8 cellular contexts compared by ENCODE assay signal in the genomic region with DNA sequence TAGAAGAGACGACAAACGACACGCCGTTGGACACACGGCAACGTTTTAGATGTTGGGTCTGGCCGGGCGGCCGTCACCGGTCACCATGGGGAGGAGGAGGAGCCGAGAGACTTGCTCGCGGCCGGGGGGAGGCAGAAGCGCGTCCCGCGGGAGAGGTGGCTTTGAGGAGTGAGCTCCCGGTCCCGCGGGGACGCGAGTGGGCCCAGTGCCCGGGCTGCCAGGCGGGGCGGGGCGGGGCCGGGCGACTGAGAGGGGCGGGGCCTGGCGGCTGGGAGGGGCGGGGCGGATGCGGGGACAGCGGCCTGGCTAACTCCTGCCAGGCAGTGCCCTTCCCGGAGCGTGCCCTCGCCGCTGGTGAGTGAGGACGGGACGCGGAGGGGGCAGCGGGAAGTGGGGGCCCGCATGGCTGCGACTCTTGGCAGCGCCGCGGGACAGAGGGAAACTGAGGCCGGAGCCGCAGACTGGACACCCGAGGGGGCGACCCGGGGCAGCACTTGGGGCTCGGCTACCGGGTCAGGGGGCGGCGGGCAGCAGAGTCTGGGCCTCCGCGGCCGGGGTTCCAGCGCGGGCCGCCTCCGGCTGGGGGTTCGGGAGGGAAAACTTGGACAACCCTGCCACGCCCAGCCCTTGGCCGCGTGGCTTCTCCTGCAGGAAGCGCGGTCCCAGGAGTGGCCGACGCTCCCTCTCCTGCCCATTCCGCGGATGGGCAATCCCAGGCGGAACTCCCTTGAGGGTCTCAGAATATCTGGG. TPM values are rescaled to one million over a fixed set of nuclear protein-coding genes. Genes with fewer than 3 reads are reported as not detected.
DNase-seq lines count a peak whose midpoint lies in the region; TF ChIP-seq lines count a peak whose summit lies in the region.

A gene (plus strand): TSS at position 309 of the 750 bp plus-strand sequence. CDS start 7,680 bp downstream, outside the sequence.

- H3K9ac ChIP-seq in MM.1S (ENCODE audit: low read length) (peak within 1 kb of the TSS; percentile 43), duodenal mucosa (ENCODE audit: low read depth in 1 of 2, low read length in 2 of 2) (peak within 1 kb of the TSS; percentile 73 to 74), liver (ENCODE audit: low read depth in 1 of 2, low read length in 2 of 2) (peak within 1 kb of the TSS; percentile 27 to 30)

- peak within 1 kb of the TSS; percentile 95 for H3K4me2 ChIP-seq in MM.1S (ENCODE audit: low read depth, low read length)

- H3K27me3 ChIP-seq in MM.1S (replicated peaks; ENCODE audit: insufficient read depth, low read length) (no peaks in the 10 kb centered on the region), duodenal mucosa (ENCODE audit: control insufficient read depth in 1 of 2, insufficient read depth in 2 of 2, low read length in 2 of 2) (no peaks in the 10 kb centered on the region), liver (ENCODE audit: control insufficient read depth in 4 of 4, insufficient read depth in 4 of 4, low read length in 3 of 4) (no peaks in the 10 kb centered on the region)

- in situ Hi-C loops in G401 (cut with HindIII; ENCODE audit: low sequenced_read_pairs): no loop called here

- peaks cover 4% of the 10 kb centered on the region for H3K79me2 ChIP-seq in MM.1S (ENCODE audit: low read length)

- TF ChIP-seq RAD21 in liver (IDR thresholded peaks at IDR 0.05): no peak

- H3K4me1 ChIP-seq in MM.1S (ENCODE audit: low read length): peaks cover 12% of the 10 kb centered on the region
- peaks cover 16 to 27% of the 10 kb centered on the region in 2 donors for H3K4me1 ChIP-seq in duodenal mucosa (ENCODE audit: control insufficient read depth in 1 of 2, insufficient read depth in 2 of 2, low read length in 2 of 2)
- peaks cover 6 to 19% (median 13%) of the 10 kb centered on the region in 4 donors for H3K4me1 ChIP-seq in liver (ENCODE audit: control insufficient read depth in 4 of 4, insufficient read depth in 4 of 4, low read length in 3 of 4)

- no peaks in the 10 kb centered on the region for H3K9me2 ChIP-seq in MM.1S (replicated peaks; ENCODE audit: insufficient read depth, low read length)

- no peaks in the 10 kb centered on the region for H4K20me1 ChIP-seq in MM.1S (ENCODE audit: insufficient read depth, low read length)

- DNase-seq in G401 (ENCODE audit: low spot score) (no peak), MM.1S (peak; percentile 21), NCI-H1105 treated with DMSO at 0.1 percent for 48 hours (lab: John Stamatoyannopoulos, UW) (no peak), cortex of kidney (lab: John Stamatoyannopoulos, UW) (no peak)
- DNase-seq in activated CD4-positive, alpha-beta T cell treated with anti-CD3 and anti-CD28 coated beads, Interleukin-2, amount 50 U/mL, for 48 hours: peak; percentile 66 to 69
- DNase-seq in stimulated activated CD4-positive, alpha-beta T cell treated with anti-CD3 and anti-CD28 coated beads, Interleukin-2, amount 100 ng/mL, for 4 hours (ENCODE audit: low read depth): peak; percentile 37

- no peaks in the 10 kb centered on the region for H3K9me3 ChIP-seq in MM.1S (replicated peaks; ENCODE audit: insufficient read depth, low read length)
- no peaks in the 10 kb centered on the region for H3K9me3 ChIP-seq in duodenal mucosa (ENCODE audit: control insufficient read depth in 1 of 2, low read length in 2 of 2)
- H3K9me3 ChIP-seq in liver (ENCODE audit: control insufficient read depth in 4 of 4, low read length in 3 of 4): no peaks in the 10 kb centered on the region

- H3K27ac ChIP-seq in MM.1S (ENCODE audit: low read length): no peak within 1 kb of the TSS
- H3K27ac ChIP-seq in duodenal mucosa (ENCODE audit: low read depth, low read length): peak within 1 kb of the TSS; percentile 87
- peak within 1 kb of the TSS; percentile 69 to 79 for H3K27ac ChIP-seq in liver (ENCODE audit: low read depth in 1 of 2, low read length in 2 of 2)

- no peaks in the 10 kb centered on the region for H3K36me3 ChIP-seq in MM.1S (replicated peaks; ENCODE audit: insufficient read depth, low read length)
- H3K36me3 ChIP-seq in duodenal mucosa (ENCODE audit: control insufficient read depth in 1 of 2, insufficient read depth in 2 of 2, low read length in 2 of 2): peaks cover 0 to 4% of the 10 kb centered on the region in 2 donors
- H3K36me3 ChIP-seq in liver (ENCODE audit: control insufficient read depth in 4 of 4, insufficient read depth in 3 of 4, low read depth in 1 of 4, low read length in 3 of 4): no peaks in the 10 kb centered on the region

- peaks cover 8% of the 10 kb centered on the region for H3F3A ChIP-seq in MM.1S (ENCODE audit: insufficient read depth, low read length)

- H3K4me3 ChIP-seq in MM.1S (ENCODE audit: low read length) (peak within 1 kb of the TSS; percentile 76), duodenal mucosa (ENCODE audit: low read depth in 1 of 2, low read length in 2 of 2) (peak within 1 kb of the TSS; percentile 79 to 80), liver (ENCODE audit: low read depth in 1 of 3, low read length in 3 of 3) (peak within 1 kb of the TSS; percentile 66 to 71 (median 70))

- WGBS in liver: 5% methylated on average over 75 of the region's 75 CpGs

- H2AFZ ChIP-seq in MM.1S (ENCODE audit: low read length): peak within 1 kb of the TSS; percentile 71

- TF ChIP-seq CTCF in MM.1S (IDR thresholded peaks at IDR 0.05; ENCODE audit: low read length) (no peak), liver (IDR thresholded peaks at IDR 0.05; ENCODE audit: low read depth, low read length, missing input control) (no peak)

TF ChIP-seq in liver, 16 proteins besides CTCF, POLR2A, EP300 and RAD21:
- no peak for TF ChIP-seq YY1 (IDR thresholded peaks at IDR 0.05)
- no peak for TF ChIP-seq TAF1 (conservative IDR thresholded peaks at IDR 0.05)
- TF ChIP-seq HNF4G (IDR thresholded peaks at IDR 0.05): no peak
- no peak for TF ChIP-seq GABPA (IDR thresholded peaks at IDR 0.05 in 1 of 2, conservative IDR thresholded peaks at IDR 0.05 in 1 of 2)
- TF ChIP-seq, protein P1, sequence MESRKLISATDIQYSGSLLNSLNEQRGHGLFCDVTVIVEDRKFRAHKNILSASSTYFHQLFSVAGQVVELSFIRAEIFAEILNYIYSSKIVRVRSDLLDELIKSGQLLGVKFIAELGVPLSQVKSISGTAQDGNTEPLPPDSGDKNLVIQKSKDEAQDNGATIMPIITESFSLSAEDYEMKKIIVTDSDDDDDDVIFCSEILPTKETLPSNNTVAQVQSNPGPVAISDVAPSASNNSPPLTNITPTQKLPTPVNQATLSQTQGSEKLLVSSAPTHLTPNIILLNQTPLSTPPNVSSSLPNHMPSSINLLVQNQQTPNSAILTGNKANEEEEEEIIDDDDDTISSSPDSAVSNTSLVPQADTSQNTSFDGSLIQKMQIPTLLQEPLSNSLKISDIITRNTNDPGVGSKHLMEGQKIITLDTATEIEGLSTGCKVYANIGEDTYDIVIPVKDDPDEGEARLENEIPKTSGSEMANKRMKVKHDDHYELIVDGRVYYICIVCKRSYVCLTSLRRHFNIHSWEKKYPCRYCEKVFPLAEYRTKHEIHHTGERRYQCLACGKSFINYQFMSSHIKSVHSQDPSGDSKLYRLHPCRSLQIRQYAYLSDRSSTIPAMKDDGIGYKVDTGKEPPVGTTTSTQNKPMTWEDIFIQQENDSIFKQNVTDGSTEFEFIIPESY (IDR thresholded peaks at IDR 0.05): no peak
- no peak for TF ChIP-seq NR2F2 (IDR thresholded peaks at IDR 0.05)
- no peak for TF ChIP-seq FOXA1 (IDR thresholded peaks at IDR 0.05)
- TF ChIP-seq, protein P2, sequence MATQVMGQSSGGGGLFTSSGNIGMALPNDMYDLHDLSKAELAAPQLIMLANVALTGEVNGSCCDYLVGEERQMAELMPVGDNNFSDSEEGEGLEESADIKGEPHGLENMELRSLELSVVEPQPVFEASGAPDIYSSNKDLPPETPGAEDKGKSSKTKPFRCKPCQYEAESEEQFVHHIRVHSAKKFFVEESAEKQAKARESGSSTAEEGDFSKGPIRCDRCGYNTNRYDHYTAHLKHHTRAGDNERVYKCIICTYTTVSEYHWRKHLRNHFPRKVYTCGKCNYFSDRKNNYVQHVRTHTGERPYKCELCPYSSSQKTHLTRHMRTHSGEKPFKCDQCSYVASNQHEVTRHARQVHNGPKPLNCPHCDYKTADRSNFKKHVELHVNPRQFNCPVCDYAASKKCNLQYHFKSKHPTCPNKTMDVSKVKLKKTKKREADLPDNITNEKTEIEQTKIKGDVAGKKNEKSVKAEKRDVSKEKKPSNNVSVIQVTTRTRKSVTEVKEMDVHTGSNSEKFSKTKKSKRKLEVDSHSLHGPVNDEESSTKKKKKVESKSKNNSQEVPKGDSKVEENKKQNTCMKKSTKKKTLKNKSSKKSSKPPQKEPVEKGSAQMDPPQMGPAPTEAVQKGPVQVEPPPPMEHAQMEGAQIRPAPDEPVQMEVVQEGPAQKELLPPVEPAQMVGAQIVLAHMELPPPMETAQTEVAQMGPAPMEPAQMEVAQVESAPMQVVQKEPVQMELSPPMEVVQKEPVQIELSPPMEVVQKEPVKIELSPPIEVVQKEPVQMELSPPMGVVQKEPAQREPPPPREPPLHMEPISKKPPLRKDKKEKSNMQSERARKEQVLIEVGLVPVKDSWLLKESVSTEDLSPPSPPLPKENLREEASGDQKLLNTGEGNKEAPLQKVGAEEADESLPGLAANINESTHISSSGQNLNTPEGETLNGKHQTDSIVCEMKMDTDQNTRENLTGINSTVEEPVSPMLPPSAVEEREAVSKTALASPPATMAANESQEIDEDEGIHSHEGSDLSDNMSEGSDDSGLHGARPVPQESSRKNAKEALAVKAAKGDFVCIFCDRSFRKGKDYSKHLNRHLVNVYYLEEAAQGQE (IDR thresholded peaks at IDR 0.05): no peak
- TF ChIP-seq, protein P3, sequence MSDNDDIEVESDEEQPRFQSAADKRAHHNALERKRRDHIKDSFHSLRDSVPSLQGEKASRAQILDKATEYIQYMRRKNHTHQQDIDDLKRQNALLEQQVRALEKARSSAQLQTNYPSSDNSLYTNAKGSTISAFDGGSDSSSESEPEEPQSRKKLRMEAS (IDR thresholded peaks at IDR 0.05): no peak
- TF ChIP-seq FOXA2 (IDR thresholded peaks at IDR 0.05): no peak
- no peak for TF ChIP-seq SP1 (IDR thresholded peaks at IDR 0.05)
- TF ChIP-seq HNF4A (conservative IDR thresholded peaks at IDR 0.05): no peak
- TF ChIP-seq RXRA (IDR thresholded peaks at IDR 0.05): no peak
- no peak for TF ChIP-seq JUND (IDR thresholded peaks at IDR 0.05)
- TF ChIP-seq, protein P4, sequence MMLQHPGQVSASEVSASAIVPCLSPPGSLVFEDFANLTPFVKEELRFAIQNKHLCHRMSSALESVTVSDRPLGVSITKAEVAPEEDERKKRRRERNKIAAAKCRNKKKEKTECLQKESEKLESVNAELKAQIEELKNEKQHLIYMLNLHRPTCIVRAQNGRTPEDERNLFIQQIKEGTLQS (IDR thresholded peaks at IDR 0.05): no peak
- TF ChIP-seq EGR1 (IDR thresholded peaks at IDR 0.05; ENCODE audit: low read depth in 2 of 2): no peak

RNA-seq across cellular contexts. Expression of the gene that starts here (rescaled TPM):
- total RNA-seq in G401 (2014; rRNA removed; shearing (Covaris generic)): 23.9 and 32.7 TPM in 2 replicates
- total RNA-seq in liver: 10 to 100 TPM; 27.6 to 30.1 TPM
- 10 to 100 TPM; 50.3 to 61.9 TPM for polyA plus RNA-seq in liver

Comparison
In these comparisons a context has a peak if more than half of its experiments do, and no peak if none do; other contexts are left out.
1. DNase-seq: peak in MM.1S (single experiment), activated CD4-positive, alpha-beta T cell treated with anti-CD3 and anti-CD28 coated beads, Interleukin-2, amount 50 U/mL, for 48 hours (2 of 2) and stimulated activated CD4-positive, alpha-beta T cell treated with anti-CD3 and anti-CD28 coated beads, Interleukin-2, amount 100 ng/mL, for 4 hours (single experiment); none in G401 (single experiment), NCI-H1105 treated with DMSO at 0.1 percent for 48 hours (single experiment) and cortex of kidney (single experiment).
2. Peak in every context shown above with its lines, with median percentiles within 50 percentile points of each other: H3K4me3 ChIP-seq and H3K9ac ChIP-seq.